ENCODE assay signal across 1 cellular context in the genomic region with DNA sequence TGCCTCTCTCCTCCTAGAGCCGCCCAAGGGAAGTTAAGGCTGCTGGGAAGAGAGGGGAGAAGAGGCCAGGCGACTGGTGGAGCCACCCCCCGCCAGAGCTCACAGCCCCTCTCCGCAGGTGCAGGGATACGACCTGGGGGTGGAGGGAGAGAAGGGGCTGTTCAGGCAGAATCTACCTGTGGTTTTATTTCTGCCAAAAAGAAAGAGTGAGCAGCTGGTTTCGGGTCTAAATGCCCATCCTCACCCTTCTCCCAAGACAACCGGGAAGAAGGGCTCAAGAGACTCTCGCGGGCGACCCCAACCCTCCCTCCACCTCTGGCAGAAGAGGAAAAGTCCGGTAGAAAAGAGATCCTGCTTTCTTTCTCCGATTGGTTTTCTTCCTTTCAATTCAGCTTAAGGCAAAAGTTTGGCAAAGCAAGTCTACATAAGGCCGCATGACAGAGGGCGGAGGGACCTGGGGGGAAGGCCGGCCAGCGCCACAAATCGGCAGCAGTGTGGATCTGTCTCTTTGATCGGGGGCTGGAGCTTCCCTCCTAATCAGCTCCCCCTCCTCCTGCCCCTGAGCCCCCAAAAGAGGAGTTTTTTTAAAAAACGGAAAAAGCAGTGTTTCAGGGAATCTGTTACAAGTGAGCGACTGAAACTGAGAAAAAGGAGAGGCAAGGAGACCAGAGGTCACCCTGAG.
TF ChIP-seq lines count a peak whose summit lies in the region.

No MANE protein-coding gene starts in this region.

TF ChIP-seq in K562, 482 proteins besides CTCF, POLR2A, EP300 and RAD21:
- TF ChIP-seq SIN3A (IDR thresholded peaks at IDR 0.05; ENCODE audit: borderline replicate concordance in 2 of 2, control insufficient read depth in 1 of 2, low read depth in 2 of 2, low read length in 2 of 2) (0 out of 4 replicates have a peak, but pooled peaks of 1 of the 2 experiments have one; percentile 54), ZNF699 (CRISPR knock-in tag; IDR thresholded peaks at IDR 0.05; ENCODE audit: insufficient replicate concordance) (no peak)
